In the genomic region with DNA sequence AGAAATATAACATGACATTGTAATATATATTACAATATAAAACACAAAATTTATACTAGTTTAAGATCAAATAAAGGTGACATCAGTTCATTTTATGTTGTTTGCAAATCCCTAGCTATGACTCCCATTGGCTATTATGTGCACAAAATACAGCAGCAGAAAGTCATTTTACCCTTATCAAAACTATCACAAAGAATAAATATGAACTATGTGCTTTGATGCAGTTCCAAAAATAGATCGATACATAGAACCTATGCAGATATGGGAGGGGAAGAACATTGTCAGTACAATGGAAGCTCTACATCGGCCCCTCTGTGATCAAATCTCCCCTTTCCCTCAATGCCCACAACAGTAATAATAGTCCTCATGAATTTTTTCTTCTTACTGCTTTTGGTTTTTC, we compare ENCODE assay signal across 33 cellular contexts.
"Had no signal": no experiment of that assay in that cellular context is flagged by ENCODE, and none has a peak within 500 bp of the region (broad histone marks: within the 10 kb centered on the region; RNA-seq: fewer than 3 reads in every experiment).

No MANE protein-coding gene starts in this region.

- H3K9me3 ChIP-seq: adrenal gland, ascending aorta, breast epithelium had no signal

- DNase-seq: activated effector memory CD4-positive, alpha-beta T cell treated with anti-CD3 and anti-CD28 coated beads, Interleukin-2, amount 50 U/mL, for 16 hours; activated effector memory CD4-positive, alpha-beta T cell treated with Interleukin-2 at 50 U/mL for 16 hours; activated gamma-delta T cell; activated gamma-delta T cell treated with Interleukin-2 at 50 U/mL for 16 hours; activated naive CD4-positive, alpha-beta T cell; activated naive CD4-positive, alpha-beta T cell treated with anti-CD3 and anti-CD28 coated beads for 36 hours; activated naive CD4-positive, alpha-beta T cell treated with anti-CD3 and anti-CD28 coated beads, Interleukin-2, amount 10 ng/mL, durations not matched to agents 7 days and 5 days; activated naive CD4-positive, alpha-beta T cell treated with anti-CD3 and anti-CD28 coated beads, Interleukin-2, amount 50 U/mL, for 16 hours; activated naive CD4-positive, alpha-beta T cell treated with Interleukin-2 at 50 U/mL for 16 hours; activated naive CD8-positive, alpha-beta T cell treated with anti-CD3 and anti-CD28 coated beads for 36 hours; activated naive CD8-positive, alpha-beta T cell treated with anti-CD3 and anti-CD28 coated beads, Interleukin-2, amount 10 ng/mL, durations not matched to agents 7 days and 5 days; activated naive CD8-positive, alpha-beta T cell treated with anti-CD3 and anti-CD28 coated beads, Interleukin-2, amount 50 U/mL, for 24 hours; activated T-cell treated with anti-CD3 and anti-CD28 coated beads, Interleukin-2, amount 50 U/mL, for 1 hour; activated T-cell treated with anti-CD3 and anti-CD28 coated beads, Interleukin-2, amount 50 U/mL, for 24 hours; activated T-cell treated with anti-CD3 and anti-CD28 coated beads, Interleukin-2, amount 50 U/mL, for 4 hours; activated T-cell treated with anti-CD3 and anti-CD28 coated beads, Interleukin-2, amount 50 U/mL, for 48 hours; activated T-cell treated with anti-CD3 and anti-CD28 coated beads, Interleukin-2, amount 50 U/mL, for 72 hours; adrenal gland; amniotic stem cell; amygdala; anterior cingulate cortex; aorta; brain microvascular endothelial cell; caudate nucleus; central memory CD4-positive, alpha-beta T cell; cerebellar nuclear complex had no signal

- FAIRE-seq: astrocyte, bronchial epithelial cell had no signal

- H3K36me3 ChIP-seq: adrenal gland, ascending aorta, brain microvascular endothelial cell, breast epithelium, cardiac muscle cell had no signal

- H3K27me3 ChIP-seq: adrenal gland, ascending aorta, brain microvascular endothelial cell, breast epithelium, cardiac muscle cell had no signal

- H3K4me1 ChIP-seq: adrenal gland, ascending aorta, breast epithelium had no signal

- H3K27ac ChIP-seq: adrenal gland, ascending aorta, brain microvascular endothelial cell, breast epithelium, cardiac muscle cell had no signal

- H3K4me3 ChIP-seq: adrenal gland, ascending aorta, breast epithelium, cardiac muscle cell had no signal

- ATAC-seq: activated naive CD4-positive, alpha-beta T cell treated with anti-CD3 and anti-CD28 coated beads, Interleukin-2, amount 50 U/mL, for 72 hours; activated naive CD8-positive, alpha-beta T cell treated with anti-CD3 and anti-CD28 coated beads, Interleukin-2, amount 50 U/mL, for 24 hours; activated T-cell treated with anti-CD3 and anti-CD28 coated beads, Interleukin-2, amount 50 U/mL, for 4 hours; activated T-cell treated with anti-CD3 and anti-CD28 coated beads, Interleukin-2, amount 50 U/mL, for 72 hours; activated T-helper 17 cell treated with anti-CD3 and anti-CD28 coated beads, Interleukin-2, amount 50 U/mL, for 72 hours had no signal
